In genomic region chr19:4064551-4065260, GRCh38 we compare ENCODE assay signal across 1 cellular context.
TF ChIP-seq lines count a peak whose summit lies in the region.

No MANE protein-coding gene starts in this region.

TF ChIP-seq in HEK293, 187 proteins besides CTCF, POLR2A, EP300 and RAD21 (continued from another document and continues in another):
- TF ChIP-seq REST (tag by site-specific recombination; IDR thresholded peaks at IDR 0.05): peak; percentile 83
- TF ChIP-seq ZNF624 (tag by site-specific recombination; IDR thresholded peaks at IDR 0.05): no peak
- no peak for TF ChIP-seq BCL6B (tag by site-specific recombination; IDR thresholded peaks at IDR 0.05)
- TF ChIP-seq ZNF660 (tag by site-specific recombination; IDR thresholded peaks at IDR 0.05): no peak
- TF ChIP-seq ZNF394 (tag by site-specific recombination; IDR thresholded peaks at IDR 0.05; ENCODE audit: borderline replicate concordance): no peak
- peak; percentile 96 for TF ChIP-seq GLIS2 (tag by site-specific recombination; IDR thresholded peaks at IDR 0.05)
- no peak for TF ChIP-seq PRDM10 (tag by site-specific recombination; IDR thresholded peaks at IDR 0.05)
- TF ChIP-seq ZFP69B (tag by site-specific recombination; IDR thresholded peaks at IDR 0.05): peak; percentile 69; the same call in 1 of the 2 replicates
- TF ChIP-seq ZNF510 (tag by site-specific recombination; IDR thresholded peaks at IDR 0.05; ENCODE audit: insufficient replicate concordance): no peak
- no peak for TF ChIP-seq GLI4 (tag by site-specific recombination; IDR thresholded peaks at IDR 0.05)
- peak; percentile 79; the same call in 1 of the 2 replicates for TF ChIP-seq ZFHX2 (tag by site-specific recombination; conservative IDR thresholded peaks at IDR 0.05)
- peak; percentile 37; the same call in 1 of the 2 replicates for TF ChIP-seq KLF8 (tag by site-specific recombination; IDR thresholded peaks at IDR 0.05)
- TF ChIP-seq ZNF561 (tag by site-specific recombination; IDR thresholded peaks at IDR 0.05; ENCODE audit: borderline replicate concordance): no peak
- no peak for TF ChIP-seq ZNF175 (tag by site-specific recombination; IDR thresholded peaks at IDR 0.05)
- TF ChIP-seq ZNF560 (tag by site-specific recombination; IDR thresholded peaks at IDR 0.05; ENCODE audit: borderline replicate concordance): no peak
- TF ChIP-seq MYNN (tag by site-specific recombination; IDR thresholded peaks at IDR 0.05; ENCODE audit: borderline replicate concordance): no peak
- no peak for TF ChIP-seq REPIN1 (tag by site-specific recombination; IDR thresholded peaks at IDR 0.05; ENCODE audit: low read depth)
- TF ChIP-seq GLI2 (tag by site-specific recombination; IDR thresholded peaks at IDR 0.05; ENCODE audit: borderline replicate concordance, low read depth): no peak
- TF ChIP-seq ZNF639 (tag by site-specific recombination; IDR thresholded peaks at IDR 0.05): no peak
- no peak for TF ChIP-seq ZNF214 (tag by site-specific recombination; IDR thresholded peaks at IDR 0.05; ENCODE audit: borderline replicate concordance)
- no peak for TF ChIP-seq ZNF221 (tag by site-specific recombination; IDR thresholded peaks at IDR 0.05; ENCODE audit: borderline replicate concordance)
- peak; percentile 60 for TF ChIP-seq EGR2 (tag by site-specific recombination; IDR thresholded peaks at IDR 0.05; ENCODE audit: low read depth)
- no peak for TF ChIP-seq ZSCAN23 (tag by site-specific recombination; IDR thresholded peaks at IDR 0.05)
- TF ChIP-seq ZNF580 (tag by site-specific recombination; IDR thresholded peaks at IDR 0.05): no peak
- TF ChIP-seq HOXD13 (CRISPR knock-in tag; IDR thresholded peaks at IDR 0.05; ENCODE audit: borderline replicate concordance): no peak
- peak; percentile 98 for TF ChIP-seq HIC1 (tag by site-specific recombination; IDR thresholded peaks at IDR 0.05)
- TF ChIP-seq ZNF837 (tag by site-specific recombination; IDR thresholded peaks at IDR 0.05): no peak
- no peak for TF ChIP-seq ZNF585B (tag by site-specific recombination; IDR thresholded peaks at IDR 0.05)
- TF ChIP-seq ZBTB6 (tag by site-specific recombination; IDR thresholded peaks at IDR 0.05): no peak
- TF ChIP-seq SP3 (tag by site-specific recombination; IDR thresholded peaks at IDR 0.05): peak; percentile 23; the same call in 1 of the 2 replicates
- no peak for TF ChIP-seq HOXA7 (CRISPR knock-in tag; IDR thresholded peaks at IDR 0.05; ENCODE audit: borderline replicate concordance)
- TF ChIP-seq ZNF398 (tag by site-specific recombination; IDR thresholded peaks at IDR 0.05): peak; percentile 98
- peak; percentile 33 for TF ChIP-seq ZBTB7A (tag by site-specific recombination; IDR thresholded peaks at IDR 0.05; ENCODE audit: low read depth)
- TF ChIP-seq ZNF513 (tag by site-specific recombination; IDR thresholded peaks at IDR 0.05): no peak
- 0 out of 2 replicates have a peak, but pooled peaks have one; percentile 21 for TF ChIP-seq ZNF10 (tag by site-specific recombination; IDR thresholded peaks at IDR 0.05)
- TF ChIP-seq ZBTB10 (tag by site-specific recombination; IDR thresholded peaks at IDR 0.05): peak; percentile 54
- TF ChIP-seq ZNF596 (tag by site-specific recombination; IDR thresholded peaks at IDR 0.05): no peak
- TF ChIP-seq ZNF184 (tag by site-specific recombination; IDR thresholded peaks at IDR 0.05): no peak
- TF ChIP-seq ZBTB8A (tag by site-specific recombination; IDR thresholded peaks at IDR 0.05): peak; percentile 87; the same call in 1 of the 2 replicates
- peak; percentile 98 for TF ChIP-seq GLIS1 (tag by site-specific recombination; IDR thresholded peaks at IDR 0.05)
- no peak for TF ChIP-seq WT1 (tag by site-specific recombination; IDR thresholded peaks at IDR 0.05)
- no peak for TF ChIP-seq ZNF157 (tag by site-specific recombination; IDR thresholded peaks at IDR 0.05)
